20 cellular contexts compared by ENCODE assay signal in genomic region chr10:29257784-29258135, GRCh38. TPM values are rescaled to one million over a fixed set of nuclear protein-coding genes. Genes with fewer than 3 reads are reported as not detected.
A peak's percentile ranks its signal among the peaks of the same experiment; 100 is the strongest.
DNase-seq lines count a peak whose midpoint lies in the region; ATAC-seq and TF ChIP-seq lines count a peak whose summit lies in the region.
"Had no signal": no experiment of that assay in that cellular context is flagged by ENCODE, and none has a peak within 500 bp of the region (broad histone marks: within the 10 kb centered on the region; RNA-seq: fewer than 3 reads in every experiment).

No MANE protein-coding gene starts in this region.

- no peak for TF ChIP-seq POLR2A in breast epithelium (IDR thresholded peaks at IDR 0.05)
- TF ChIP-seq POLR2A in spleen (IDR thresholded peaks at IDR 0.05) = no peak

- H3K4me3 Mint-ChIP-seq in MCF 10A (ENCODE audit: unreplicated experiment) (no peak overlapping the region), mesothelial cell of epicardium (no peak overlapping the region)
- H3K4me3 Mint-ChIP-seq: activated naive CD8-positive, alpha-beta T cell treated with anti-CD3 and anti-CD28 coated beads, Interleukin-2, amount 10 ng/mL, durations not matched to agents 7 days and 5 days; dendritic cell treated with granulocyte-macrophage colony-stimulating factor and Interleukin-4, amounts not matched to agents 40 ng/mL and 50 ng/mL, for 4 days; naive thymus-derived CD8-positive, alpha-beta T cell had no signal

- H3K27me3 ChIP-seq in breast epithelium (peaks cover 0 to 4% of the 10 kb centered on the region in 2 donors), Panc1 (ENCODE audit: control insufficient read depth, insufficient read depth, low read length) (no peaks in the 10 kb centered on the region), spleen (replicated peaks in 1 of 7) (peaks cover 0 to 20% (median 0%) of the 10 kb centered on the region in 7 donors)
- H3K27me3 ChIP-seq: BLaER1, SJSA1 had no signal

- H3K4me3 ChIP-seq in breast epithelium = no peak overlapping the region
- no peak overlapping the region for H3K4me3 ChIP-seq in Panc1 (ENCODE audit: low read depth in 2 of 2, low read length in 2 of 2)
- H3K4me3 ChIP-seq in spleen = no peak overlapping the region
- H3K4me3 ChIP-seq: BLaER1, SJSA1 had no signal

- no peaks in the 10 kb centered on the region for H3K4me1 ChIP-seq in breast epithelium
- peaks cover 17% of the 10 kb centered on the region for H3K4me1 ChIP-seq in Panc1 (ENCODE audit: control insufficient read depth, insufficient read depth, low read length)
- H3K4me1 ChIP-seq in spleen = peaks cover 0 to 19% (median 3%) of the 10 kb centered on the region in 6 donors
- H3K4me1 ChIP-seq: foreskin keratinocyte had no signal

- H3K27me3 Mint-ChIP-seq in MCF 10A (ENCODE audit: insufficient read depth, unreplicated experiment) (peaks cover 67% of the 10 kb centered on the region), mesothelial cell of epicardium (ENCODE audit: low read depth) (no peaks in the 10 kb centered on the region)

- intact Hi-C loops in breast epithelium (cut with DNase I; ENCODE audit: low total_unique reads) (no loop called here), MCF 10A (cut with micrococcal nuclease) (no loop called here), Panc1 (cut with micrococcal nuclease; ENCODE audit: unreplicated experiment) (no loop called here), spleen (cut with DNase I; ENCODE audit: low total_unique reads) (no loop called here)

- H3K27ac Mint-ChIP-seq in MCF 10A (ENCODE audit: low read depth, unreplicated experiment) (no peak overlapping the region), mesothelial cell of epicardium (peak overlapping the region; percentile 98)
- H3K27ac Mint-ChIP-seq: activated naive CD8-positive, alpha-beta T cell treated with anti-CD3 and anti-CD28 coated beads, Interleukin-2, amount 10 ng/mL, durations not matched to agents 7 days and 5 days; dendritic cell treated with granulocyte-macrophage colony-stimulating factor and Interleukin-4, amounts not matched to agents 40 ng/mL and 50 ng/mL, for 4 days; naive thymus-derived CD8-positive, alpha-beta T cell; progenitor cell of endocrine pancreas had no signal

- ATAC-seq in Panc1 (no peak), HG03342 (IDR thresholded peaks at IDR 0.05; ENCODE audit: unreplicated experiment) (no peak)
- ATAC-seq: foreskin keratinocyte; naive thymus-derived CD8-positive, alpha-beta T cell had no signal

- TF ChIP-seq CTCF in breast epithelium (IDR thresholded peaks at IDR 0.05) (no peak), MCF 10A (IDR thresholded peaks at IDR 0.05; ENCODE audit: unreplicated experiment) (no peak), Panc1 (IDR thresholded peaks at IDR 0.05) (no peak), mesothelial cell of epicardium (IDR thresholded peaks at IDR 0.05; ENCODE audit: unreplicated experiment) (no peak), spleen (IDR thresholded peaks at IDR 0.05 in 8 of 11, conservative IDR thresholded peaks at IDR 0.05 in 3 of 11) (no peak)

- H3K4me1 Mint-ChIP-seq in MCF 10A (ENCODE audit: insufficient read depth, unreplicated experiment) = peaks cover 19% of the 10 kb centered on the region
- H3K4me1 Mint-ChIP-seq in mesothelial cell of epicardium = peaks cover 67% of the 10 kb centered on the region
- H3K4me1 Mint-ChIP-seq: activated naive CD8-positive, alpha-beta T cell treated with anti-CD3 and anti-CD28 coated beads, Interleukin-2, amount 10 ng/mL, durations not matched to agents 7 days and 5 days; naive thymus-derived CD8-positive, alpha-beta T cell had no signal

- CTCF ChIA-PET in MCF 10A (lab: Yijun Ruan, JAX) = interaction anchor here (0.6 to 0.8 kb wide), 2 partner anchors 12 to 580 kb away, joined by 3 to 4 read pairs; partner anchors contain the start of gene BAMBI
- CTCF ChIA-PET in Panc1 (lab: Charles Lee) = no interaction called here

- H3K36me3 Mint-ChIP-seq in MCF 10A (ENCODE audit: insufficient read depth, unreplicated experiment) = no peaks in the 10 kb centered on the region
- no peaks in the 10 kb centered on the region for H3K36me3 Mint-ChIP-seq in mesothelial cell of epicardium
- H3K36me3 Mint-ChIP-seq: activated naive CD8-positive, alpha-beta T cell treated with anti-CD3 and anti-CD28 coated beads, Interleukin-2, amount 10 ng/mL, durations not matched to agents 7 days and 5 days; naive thymus-derived CD8-positive, alpha-beta T cell had no signal

- H3K9me3 ChIP-seq in breast epithelium (no peaks in the 10 kb centered on the region), Panc1 (ENCODE audit: control insufficient read depth, insufficient read depth, low read depth, low read length) (no peaks in the 10 kb centered on the region), spleen (peaks cover 0 to 11% (median 0%) of the 10 kb centered on the region in 8 donors)
- H3K9me3 ChIP-seq: SJSA1 had no signal

- H3K27ac ChIP-seq in breast epithelium (peak overlapping the region; percentile 23 to 64), Panc1 (ENCODE audit: low read length) (peak overlapping the region; percentile 67), spleen (peak overlapping the region in 7 of 8 donors; percentile 19 to 57 (median 43))
- H3K27ac ChIP-seq: BLaER1, foreskin keratinocyte had no signal

- BruUV-seq in MCF 10A (replicated peaks; lab: Mats Ljungman, UMichigan) (no TSS peak), Panc1 (replicated peaks; lab: Mats Ljungman, UMichigan) (no TSS peak)

- in situ Hi-C loops in Panc1 (cut with HindIII; ENCODE audit: low pct_unique_long_range_greater_than_20kb, low sequenced_read_pairs) = no loop called here

- DNase-seq in breast epithelium (ENCODE audit: low spot score in 2 of 2) = no peak
- no peak for DNase-seq in MCF 10A (ENCODE audit: unreplicated experiment)
- DNase-seq in Panc1 (ENCODE audit: low read depth, low spot score) = no peak
- DNase-seq in mesothelial cell of epicardium (ENCODE audit: low spot score in 2 of 2, unreplicated experiment in 2 of 2) = no peak
- DNase-seq in spleen = no peak
- DNase-seq in AG08396 (ENCODE audit: low spot score) = no peak
- no peak for DNase-seq in GM19238 (ENCODE audit: insufficient read length, low spot score)
- DNase-seq: 8988T; activated CD4-positive, alpha-beta T cell treated with anti-CD3 and anti-CD28 coated beads, Interleukin-2, amount 50 U/mL, for 1 hour; activated CD8-positive, alpha-beta memory T cell treated with anti-CD3 and anti-CD28 coated beads, Interleukin-2, amount 50 U/mL, for 4 hours; activated naive CD8-positive, alpha-beta T cell treated with anti-CD3 and anti-CD28 coated beads, Interleukin-2, amount 10 ng/mL, durations not matched to agents 7 days and 5 days; naive thymus-derived CD8-positive, alpha-beta T cell; stimulated activated CD8-positive, alpha-beta memory T cell treated with anti-CD3 and anti-CD28 coated beads, Interleukin-4, amount 100 ng/mL, for 48 hours had no signal

- H3K36me3 ChIP-seq in breast epithelium (no peaks in the 10 kb centered on the region), Panc1 (ENCODE audit: control insufficient read depth, insufficient read depth, low read length) (no peaks in the 10 kb centered on the region), spleen (no peaks in the 10 kb centered on the region)
- H3K36me3 ChIP-seq: BLaER1, SJSA1 had no signal

- POLR2A ChIA-PET in MCF 10A (lab: Yijun Ruan, JAX) (no interaction called here), Panc1 (lab: Charles Lee) (interaction anchor here (0.5 kb wide), 1 partner anchor 240 kb away, joined by 13 read pairs; no protein-coding TSS in a partner anchor)

- 69 to 81% (median 75%) methylated on average over 3 of the region's 3 CpGs for WGBS in spleen, 5 donors

- no peaks in the 10 kb centered on the region for H3K9me3 Mint-ChIP-seq in MCF 10A (ENCODE audit: unreplicated experiment)
- H3K9me3 Mint-ChIP-seq in mesothelial cell of epicardium = no peaks in the 10 kb centered on the region
- H3K9me3 Mint-ChIP-seq: activated naive CD8-positive, alpha-beta T cell treated with anti-CD3 and anti-CD28 coated beads, Interleukin-2, amount 10 ng/mL, durations not matched to agents 7 days and 5 days; dendritic cell treated with granulocyte-macrophage colony-stimulating factor and Interleukin-4, amounts not matched to agents 40 ng/mL and 50 ng/mL, for 4 days had no signal

RNA-seq across cellular contexts. Expression of gene LYZL1, which starts 31.1 kb away (rescaled TPM):
- total RNA-seq in breast epithelium (not detected), MCF 10A (2022) (not detected in 2 replicates), Panc1 (2021; ENCODE audit: unreplicated experiment) (not detected), mesothelial cell of epicardium (not detected in 3 replicates), spleen (not detected)
- not detected for polyA plus RNA-seq in Panc1 (2012; ENCODE audit: insufficient read length)
- not detected for polyA plus RNA-seq in spleen
- total RNA-seq: activated naive CD8-positive, alpha-beta T cell treated with anti-CD3 and anti-CD28 coated beads, Interleukin-2, amount 10 ng/mL, durations not matched to agents 7 days and 5 days; foreskin keratinocyte; naive thymus-derived CD8-positive, alpha-beta T cell; progenitor cell of endocrine pancreas; SJSA1; T-helper 1 cell treated with Interleukin-12 subunit alpha and Interleukin-12 subunit beta and Interleukin-4 antibody, amounts not matched to agents 30 ng/mL and 1 ng/mL, for 36 hours had no signal
- polyA plus RNA-seq: foreskin keratinocyte; naive thymus-derived CD8-positive, alpha-beta T cell had no signal
